ENCODE assay signal across 8 cellular contexts in the genomic region with DNA sequence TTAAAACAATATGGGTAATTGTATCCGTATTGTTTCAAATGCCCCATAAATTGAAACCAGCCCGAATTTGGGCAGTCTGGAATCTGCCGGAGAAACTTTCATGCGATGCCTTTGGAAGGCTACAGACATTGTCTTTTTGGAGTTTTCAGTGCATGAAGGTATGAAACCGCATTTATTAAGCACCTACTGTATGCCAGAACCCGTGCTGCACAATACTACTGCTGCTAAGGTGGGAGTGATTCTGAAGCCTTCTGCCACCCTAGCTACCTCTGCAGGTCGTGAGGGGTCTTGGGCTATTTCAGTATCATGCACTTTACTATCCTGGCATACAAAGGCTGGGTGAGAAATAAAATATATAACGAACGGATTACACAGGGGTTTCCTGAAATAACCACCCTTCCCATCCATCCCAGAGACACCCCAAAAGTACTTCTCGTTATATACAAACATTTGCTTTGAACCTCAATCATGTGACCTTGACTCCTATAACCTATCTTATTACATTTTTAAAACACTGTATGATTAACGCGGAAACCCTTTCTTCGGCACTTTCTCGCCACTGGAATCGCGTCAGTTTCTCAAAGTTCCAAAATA. TPM values are rescaled to one million over a fixed set of nuclear protein-coding genes. Genes with fewer than 3 reads are reported as not detected.
DNase-seq lines count a peak whose midpoint lies in the region; ATAC-seq, FAIRE-seq and TF ChIP-seq lines count a peak whose summit lies in the region.

No MANE protein-coding gene starts in this region.

- H3K4me1 ChIP-seq in A673 (ENCODE audit: insufficient read depth, low read length, poor library complexity, severe bottlenecking), result peaks cover 8% of the 10 kb centered on the region
- H3K4me1 ChIP-seq in mucosa of descending colon (ENCODE audit: low read depth), result peaks cover 10% of the 10 kb centered on the region

- peak overlapping the region; percentile 80 for H3K27ac Mint-ChIP-seq in HFFc6

- no peaks in the 10 kb centered on the region; the same call in 1 of the 2 replicates for H3K27me3 Mint-ChIP-seq in HFFc6 (ENCODE audit: insufficient read depth)

- POLR2A ChIA-PET in A673 (lab: Charles Lee; ENCODE audit: low non-redundant PET), result no interaction called here

- DNase-seq in A673 (ENCODE audit: low spot score) (no peak), HFFc6 (no peak), bronchial epithelial cell (ENCODE audit: low read depth) (no peak), mucosa of descending colon (no peak), cerebellar nuclear complex (lab: John Stamatoyannopoulos, UW) (no peak)

- no peaks in the 10 kb centered on the region for H3K27me3 ChIP-seq in A673 (replicated peaks; ENCODE audit: insufficient read depth, low read depth, low read length, poor library complexity)
- H3K27me3 ChIP-seq in bronchial epithelial cell (ENCODE audit: control insufficient read depth, insufficient read depth, low read length), result no peaks in the 10 kb centered on the region

- peaks cover 3% of the 10 kb centered on the region for H3K36me3 ChIP-seq in A673 (ENCODE audit: insufficient read depth, low read length, poor library complexity, severe bottlenecking)
- H3K36me3 ChIP-seq in bronchial epithelial cell (ENCODE audit: control insufficient read depth, insufficient read depth, low read length), result no peaks in the 10 kb centered on the region
- H3K36me3 ChIP-seq in mucosa of descending colon (ENCODE audit: low read depth), result no peaks in the 10 kb centered on the region

- H3K4me3 ChIP-seq in A673 (ENCODE audit: low read depth, low read length, poor library complexity, severe bottlenecking) (peak overlapping the region; percentile 89), bronchial epithelial cell (ENCODE audit: low read depth, low read length) (peak overlapping the region; percentile 68), mucosa of descending colon (peak overlapping the region; percentile 77)

- peaks cover 11% of the 10 kb centered on the region; the same call in 1 of the 2 replicates for H3K36me3 Mint-ChIP-seq in HFFc6 (ENCODE audit: low read depth)

- H3K4me1 Mint-ChIP-seq in HFFc6 (ENCODE audit: low read depth), result peaks cover 28% of the 10 kb centered on the region

- no peak for ATAC-seq in mucosa of descending colon
- no peak for ATAC-seq in HG03095 (IDR thresholded peaks at IDR 0.05; ENCODE audit: unreplicated experiment)
- ATAC-seq in GM21619 (IDR thresholded peaks at IDR 0.05; ENCODE audit: unreplicated experiment), result no peak
- ATAC-seq in HG02642 (IDR thresholded peaks at IDR 0.05; ENCODE audit: poor library complexity, unreplicated experiment), result no peak

- CTCF ChIA-PET in A673 (lab: Charles Lee), result interaction anchor here (0.6 to 1.8 kb wide), 2 partner anchors 12 to 286 kb away, joined by 3 to 13 read pairs; no protein-coding TSS in a partner anchor

- H3K9me3 Mint-ChIP-seq in HFFc6, result peaks cover 12% of the 10 kb centered on the region

- TF ChIP-seq CTCF in A673 (conservative IDR thresholded peaks at IDR 0.05; ENCODE audit: low read depth, low read length), result no peak
- TF ChIP-seq CTCF in HFFc6 (IDR thresholded peaks at IDR 0.05), result no peak
- TF ChIP-seq CTCF in bronchial epithelial cell (IDR thresholded peaks at IDR 0.05; ENCODE audit: insufficient read depth, low read length, severe bottlenecking), result no peak
- TF ChIP-seq CTCF in mucosa of descending colon (IDR thresholded peaks at IDR 0.05), result no peak

- H3K27ac ChIP-seq in A673 (ENCODE audit: low read depth, low read length, poor library complexity, severe bottlenecking), result no peak overlapping the region

- no peak for FAIRE-seq in bronchial epithelial cell (lab: Jason Lieb, UNC)

- no peaks in the 10 kb centered on the region for H3K9me3 ChIP-seq in A673 (ENCODE audit: low read depth, low read length, poor library complexity, severe bottlenecking)
- H3K9me3 ChIP-seq in mucosa of descending colon, result no peaks in the 10 kb centered on the region

- intact Hi-C loops in A673 (cut with micrococcal nuclease; ENCODE audit: unreplicated experiment), result no loop called here
- intact Hi-C loops in mucosa of descending colon (cut with DNase I, micrococcal nuclease), result no loop called here

- BruUV-seq in A673 (replicated peaks; lab: Mats Ljungman, UMichigan), result TSS peak; percentile 86

- peak overlapping the region; percentile 89 for H3K4me3 Mint-ChIP-seq in HFFc6

RNA-seq across cellular contexts. Expression of a gene that starts 1.0 kb away (rescaled TPM):
- total RNA-seq in A673 (2021) (108 and 111 TPM in 2 replicates), bronchial epithelial cell (21.1 and 21.3 TPM in 2 replicates), mucosa of descending colon (10 to 100 TPM; 60.0 to 72.6 (median 65.7) TPM)
- 10 to 100 TPM; 53.5 to 71.7 (median 55.0) TPM for total RNA-seq in HFFc6 (2021; fragmentation: NEBNext Ultra II Directional; extraction: Animal tissue kit (Norgen Biotek cat#: 25700))
